ENCODE assay signal across 8 cellular contexts in genomic region chr17:42286411-42287295, GRCh38. TPM values are rescaled to one million over a fixed set of nuclear protein-coding genes. Genes with fewer than 3 reads are reported as not detected.
DNase-seq lines count a peak whose midpoint lies in the region; ATAC-seq, FAIRE-seq and TF ChIP-seq lines count a peak whose summit lies in the region.

No MANE protein-coding gene starts in this region.

- CTCF ChIA-PET in K562 (lab: Yijun Ruan, JAX; ENCODE audit: low intra/inter-chr PET ratio), result interaction anchor here (0.6 kb wide), 1 partner anchor 111 kb away, joined by 3 read pairs; no protein-coding TSS in a partner anchor

- in situ Hi-C loops in K562 (cut with MboI), result no loop called here

- no peaks in the 10 kb centered on the region for H4K20me1 ChIP-seq in K562 (replicated peaks; ENCODE audit: control insufficient read depth, insufficient read depth, low read length)

- H3K27ac ChIP-seq in K562 (ENCODE audit: extremely low read depth, low read depth, low read length) (peak overlapping the region; percentile 78), upper lobe of right lung (peak overlapping the region; percentile 93)

- H3K9ac ChIP-seq in K562 (ENCODE audit: insufficient read depth in 1 of 2, low read depth in 2 of 2, low read length in 2 of 2), result peak overlapping the region; percentile 83 to 97

- peaks cover 46% of the 10 kb centered on the region for H3K4me1 Mint-ChIP-seq in activated CD4-positive, alpha-beta T cell treated with anti-CD3 and anti-CD28 coated beads, Interleukin-2, amount 10 ng/mL, durations not matched to agents 24 days and 14 days
- peaks cover 12% of the 10 kb centered on the region for H3K4me1 Mint-ChIP-seq in mesothelial cell of epicardium

- no peak for DNase-seq in activated CD4-positive, alpha-beta T cell treated with anti-CD3 and anti-CD28 coated beads, Interleukin-2, amount 10 ng/mL, durations not matched to agents 24 days and 14 days
- DNase-seq in activated CD4-positive, alpha-beta T cell treated with anti-CD3 and anti-CD28 coated beads for 48 hours, result no peak
- DNase-seq in K562 (ENCODE audit: extremely low read depth in 1 of 4, low spot score in 3 of 4) (peak in 2 of 4 experiments; percentile 32 to 71), mesothelial cell of epicardium (ENCODE audit: low spot score in 2 of 2, unreplicated experiment in 2 of 2) (no peak), upper lobe of right lung (peak; percentile 61), NCI-H2107 (lab: John Stamatoyannopoulos, UW) (no peak), iPS-NIHi11 (ENCODE audit: low spot score) (no peak)

- H3K9me1 ChIP-seq in K562 (ENCODE audit: control insufficient read depth, insufficient read depth, low read length), result no peaks in the 10 kb centered on the region

- 4% methylated on average over 5 of the region's 5 CpGs for WGBS in K562 (ENCODE audit: insufficient coverage, low coverage, missing lambda C conversion rate)

- ATAC-seq in K562, result peak; percentile 20
- ATAC-seq in upper lobe of right lung, result no peak
- no peak for ATAC-seq in GM21529 (IDR thresholded peaks at IDR 0.05; ENCODE audit: unreplicated experiment)

- H3K4me3 ChIP-seq in K562 (peak overlapping the region; percentile 88), upper lobe of right lung (peak overlapping the region; percentile 71)

- peak; percentile 48 for FAIRE-seq in K562 (lab: Jason Lieb, UNC)

- POLR2A ChIA-PET in K562 (lab: Yijun Ruan, JAX), result interaction anchor here (0.6 to 2.9 kb wide), 8 partner anchors 9 to 279 kb away, joined by 3 to 15 read pairs (median 4); no protein-coding TSS in a partner anchor

- no peak for TF ChIP-seq CTCF in K562 (IDR thresholded peaks at IDR 0.05 in 2 of 3, conservative IDR thresholded peaks at IDR 0.05 in 1 of 3; ENCODE audit: insufficient read depth in 2 of 3, low read depth in 1 of 3, low read length in 3 of 3)
- no peak for TF ChIP-seq CTCF in mesothelial cell of epicardium (IDR thresholded peaks at IDR 0.05; ENCODE audit: unreplicated experiment)
- no peak for TF ChIP-seq CTCF in upper lobe of right lung (IDR thresholded peaks at IDR 0.05)

- peaks cover 54% of the 10 kb centered on the region for H3K36me3 ChIP-seq in K562 (ENCODE audit: control insufficient read depth, insufficient read depth, low read length)
- no peaks in the 10 kb centered on the region for H3K36me3 ChIP-seq in upper lobe of right lung

- no peak; the same call in 1 of the 2 replicates for TF ChIP-seq POLR2A in K562 (conservative IDR thresholded peaks at IDR 0.05)

- H3K4me3 Mint-ChIP-seq in activated CD4-positive, alpha-beta T cell treated with anti-CD3 and anti-CD28 coated beads, Interleukin-2, amount 10 ng/mL, durations not matched to agents 24 days and 14 days, result peak overlapping the region; percentile 89
- peak overlapping the region; percentile 67 for H3K4me3 Mint-ChIP-seq in mesothelial cell of epicardium

- no peaks in the 10 kb centered on the region for H3K27me3 ChIP-seq in K562 (ENCODE audit: control insufficient read depth in 2 of 2, insufficient read depth in 2 of 2, low read length in 2 of 2)
- H3K27me3 ChIP-seq in upper lobe of right lung, result no peaks in the 10 kb centered on the region

- peak overlapping the region; percentile 88 for H3K4me2 ChIP-seq in K562 (ENCODE audit: insufficient read depth, low read length)

- no peak overlapping the region for H2AFZ ChIP-seq in K562 (ENCODE audit: low read depth, low read length)

- no peaks in the 10 kb centered on the region for H3K9me3 ChIP-seq in K562 (replicated peaks; ENCODE audit: control insufficient read depth, insufficient read depth, low read depth, low read length)
- no peaks in the 10 kb centered on the region for H3K9me3 ChIP-seq in upper lobe of right lung

- TF ChIP-seq RAD21 in K562 (CRISPR knock-in tag; conservative IDR thresholded peaks at IDR 0.05 in 1 of 2, IDR thresholded peaks at IDR 0.05 in 1 of 2), result no peak

- no peaks in the 10 kb centered on the region for H3K27me3 Mint-ChIP-seq in activated CD4-positive, alpha-beta T cell treated with anti-CD3 and anti-CD28 coated beads, Interleukin-2, amount 10 ng/mL, durations not matched to agents 24 days and 14 days
- H3K27me3 Mint-ChIP-seq in mesothelial cell of epicardium (ENCODE audit: low read depth), result peaks cover 14% of the 10 kb centered on the region

- TSS peak; percentile 39 for BruUV-seq in K562 (replicated peaks; lab: Mats Ljungman, UMichigan)

- H3K79me2 ChIP-seq in K562 (ENCODE audit: control insufficient read depth, insufficient read depth, low read length), result peaks cover 100% of the 10 kb centered on the region

- intact Hi-C loops in activated CD4-positive, alpha-beta T cell treated with anti-CD3 and anti-CD28 coated beads, Interleukin-2, amount 10 ng/mL, durations not matched to agents 24 days and 14 days (cut with micrococcal nuclease), result loop anchor here (1.0 kb wide), 2 partner anchors 9 to 64 kb away; no protein-coding TSS in a partner anchor
- intact Hi-C loops in K562 (cut with micrococcal nuclease), result loop anchor here (2.0 kb wide), 1 partner anchor 26 kb away; no protein-coding TSS in a partner anchor
- intact Hi-C loops in upper lobe of right lung (cut with DNase I), result no loop called here

- no peaks in the 10 kb centered on the region for H3K9me3 Mint-ChIP-seq in activated CD4-positive, alpha-beta T cell treated with anti-CD3 and anti-CD28 coated beads, Interleukin-2, amount 10 ng/mL, durations not matched to agents 24 days and 14 days
- no peaks in the 10 kb centered on the region for H3K9me3 Mint-ChIP-seq in mesothelial cell of epicardium

- H3K4me1 ChIP-seq in K562 (replicated peaks in 1 of 2; ENCODE audit: control insufficient read depth in 2 of 2, insufficient read depth in 2 of 2, low read length in 2 of 2) (peaks cover 46 to 59% of the 10 kb centered on the region in 2 experiments), upper lobe of right lung (peaks cover 25% of the 10 kb centered on the region)

- H3K27ac Mint-ChIP-seq in activated CD4-positive, alpha-beta T cell treated with anti-CD3 and anti-CD28 coated beads, Interleukin-2, amount 10 ng/mL, durations not matched to agents 24 days and 14 days, result peak overlapping the region; percentile 92
- peak overlapping the region; percentile 7 for H3K27ac Mint-ChIP-seq in mesothelial cell of epicardium

- TF ChIP-seq EP300 in K562 (IDR thresholded peaks at IDR 0.05; ENCODE audit: low read length), result no peak

- peaks cover 53% of the 10 kb centered on the region for H3K36me3 Mint-ChIP-seq in activated CD4-positive, alpha-beta T cell treated with anti-CD3 and anti-CD28 coated beads, Interleukin-2, amount 10 ng/mL, durations not matched to agents 24 days and 14 days (ENCODE audit: low read depth)
- no peaks in the 10 kb centered on the region for H3K36me3 Mint-ChIP-seq in mesothelial cell of epicardium

TF ChIP-seq in K562, 482 proteins besides CTCF, POLR2A, EP300 and RAD21 (continues in another document):
- TF ChIP-seq MYBL2 (IDR thresholded peaks at IDR 0.05; ENCODE audit: low read depth) (no peak), MYBL2 (CRISPR knock-in tag; IDR thresholded peaks at IDR 0.05; ENCODE audit: borderline replicate concordance) (no peak)

RNA-seq across cellular contexts. Expression of gene STAT5A, which starts 1.6 kb away (rescaled TPM):
- total RNA-seq in activated CD4-positive, alpha-beta T cell treated with anti-CD3 and anti-CD28 coated beads, Interleukin-2, amount 10 ng/mL, durations not matched to agents 24 days and 14 days, result 346 and 348 TPM in 2 replicates
- 251 and 757 TPM in 2 replicates for total RNA-seq in K562 (2011; cell fraction: chromatin; rRNA removed; ENCODE audit: low replicate concordance)
- total RNA-seq in K562 (2011; cell fraction: nucleolus; rRNA removed), result 428 and 505 TPM in 2 replicates
- 262 and 311 TPM in 2 replicates for total RNA-seq in K562 (2011; cell fraction: nucleoplasm; rRNA removed)
- total RNA-seq in K562 (2014; rRNA removed), result 391 and 467 TPM in 2 replicates
- 156 and 174 TPM in 2 replicates for total RNA-seq in K562 (2014; rRNA removed; fragmentation: Illumina TruSeq; extraction: Trizol)
- 177 and 195 TPM in 2 replicates for total RNA-seq in K562 (2015; rRNA removed; fragmentation: Illumina TruSeq; extraction: Trizol)
- 377 and 414 TPM in 2 replicates for total RNA-seq in K562 (2021)
- polyA plus RNA-seq in K562 (2011; rRNA removed), result 131 and 196 TPM in 2 replicates
- polyA plus RNA-seq in K562 (2011; cell fraction: cytosol; rRNA removed), result 76.7 and 247 TPM in 2 replicates
- 268 and 853 TPM in 2 replicates for polyA plus RNA-seq in K562 (2011; cell fraction: nucleus; rRNA removed)
- polyA plus RNA-seq in K562 (2012), result 303 and 408 TPM in 2 replicates
- polyA plus RNA-seq in K562 (2014; fragmentation: Illumina TruSeq; extraction: Trizol), result 379 and 415 TPM in 2 replicates
- 10 to 100 TPM; 79.9 to 81.8 TPM for polyA plus RNA-seq in K562 (2014; fragmentation: Nextera tagmentation; extraction: Ambion mirVana)
- polyA plus RNA-seq in K562 (2014; rRNA removed), result 239 and 248 TPM in 2 replicates
- 114 and 250 TPM in 2 replicates for polyA minus RNA-seq in K562 (2011; rRNA and poly(A)+ RNA removed)
- 124 and 299 TPM in 2 replicates for polyA minus RNA-seq in K562 (2011; cell fraction: cytosol; rRNA and poly(A)+ RNA removed)
- 105 and 217 TPM in 2 replicates for polyA minus RNA-seq in K562 (2011; cell fraction: nucleus; rRNA and poly(A)+ RNA removed)
- total RNA-seq in mesothelial cell of epicardium, result 9.5 to 11.7 TPM (median 11.2 TPM) in 3 replicates
- 42.0 TPM for total RNA-seq in upper lobe of right lung

RNA-seq across cellular contexts. Expression of gene STAT5B, which starts 10.5 kb away (rescaled TPM):
- total RNA-seq in activated CD4-positive, alpha-beta T cell treated with anti-CD3 and anti-CD28 coated beads, Interleukin-2, amount 10 ng/mL, durations not matched to agents 24 days and 14 days, result 184 and 189 TPM in 2 replicates
- 425 and 510 TPM in 2 replicates for total RNA-seq in K562 (2011; cell fraction: chromatin; rRNA removed; ENCODE audit: low replicate concordance)
- 258 and 266 TPM in 2 replicates for total RNA-seq in K562 (2011; cell fraction: nucleolus; rRNA removed)
- 265 and 278 TPM in 2 replicates for total RNA-seq in K562 (2011; cell fraction: nucleoplasm; rRNA removed)
- total RNA-seq in K562 (2014; rRNA removed) (92.4 and 113 TPM in 2 replicates), K562 (2014; rRNA removed; fragmentation: Illumina TruSeq; extraction: Trizol) (75.5 and 75.7 TPM in 2 replicates), K562 (2015; rRNA removed; fragmentation: Illumina TruSeq; extraction: Trizol) (63.5 and 65.2 TPM in 2 replicates), K562 (2021) (134 TPM in 2 replicates), mesothelial cell of epicardium (47.7 to 52.3 TPM (median 50.6 TPM) in 3 replicates), upper lobe of right lung (71.0 TPM)
- polyA plus RNA-seq in K562 (2011; rRNA removed) (147 and 176 TPM in 2 replicates), K562 (2014; fragmentation: Illumina TruSeq; extraction: Trizol) (117 and 130 TPM in 2 replicates), K562 (2014; fragmentation: Nextera tagmentation; extraction: Ambion mirVana) (10 to 100 TPM; 20.8 to 23.5 TPM), K562 (2014; rRNA removed) (109 and 124 TPM in 2 replicates)
- polyA plus RNA-seq in K562 (2011; cell fraction: cytosol; rRNA removed), result 94.2 and 122 TPM in 2 replicates
- polyA plus RNA-seq in K562 (2011; cell fraction: nucleus; rRNA removed), result 190 and 298 TPM in 2 replicates
- 79.5 and 138 TPM in 2 replicates for polyA plus RNA-seq in K562 (2012)
- 101 and 127 TPM in 2 replicates for polyA minus RNA-seq in K562 (2011; rRNA and poly(A)+ RNA removed)
- 79.7 and 81.7 TPM in 2 replicates for polyA minus RNA-seq in K562 (2011; cell fraction: cytosol; rRNA and poly(A)+ RNA removed)
- polyA minus RNA-seq in K562 (2011; cell fraction: nucleus; rRNA and poly(A)+ RNA removed), result 54.4 and 60.3 TPM in 2 replicates
